8 cellular contexts compared by ENCODE assay signal in genomic region chr2:206274434-206275273, GRCh38. TPM values are rescaled to one million over a fixed set of nuclear protein-coding genes. Genes with fewer than 3 reads are reported as not detected.
DNase-seq lines count a peak whose midpoint lies in the region; ATAC-seq and TF ChIP-seq lines count a peak whose summit lies in the region.

TSS of gene ZDBF2 (plus strand) at chr2:206274663. CDS start at chr2:206281850, 7,187 bp downstream.

- peak within 1 kb of the TSS; percentile 57 for H3K4me3 ChIP-seq in epithelial cell of esophagus (ENCODE audit: low read length)

- peak within 1 kb of the TSS; percentile 83 for H3K4me3 Mint-ChIP-seq in activated CD8-positive, alpha-beta memory T cell treated with anti-CD3 and anti-CD28 coated beads, Interleukin-2, amount 10 ng/mL, durations not matched to agents 7 days and 5 days
- H3K4me3 Mint-ChIP-seq in stimulated activated naive B cell treated with anti-CD40 and anti-IgM and Interleukin-4, amounts not matched to agents 10 μg/mL and 1 μg/mL and 100 μg/mL, for 72 hours = peak within 1 kb of the TSS; percentile 93 to 94

- DNase-seq in NCI-H345 (lab: John Stamatoyannopoulos, UW) (peak; percentile 69), NCI-H345 treated with DMSO at 0.1 percent for 48 hours (lab: John Stamatoyannopoulos, UW; ENCODE audit: unreplicated experiment) (no peak), NCI-H2171 treated with DMSO at 0.1 percent for 48 hours (lab: John Stamatoyannopoulos, UW) (peak; percentile 55), epithelial cell of esophagus (ENCODE audit: low read depth) (peak; percentile 46), mucosa of gallbladder (ENCODE audit: low spot score) (peak; percentile 16)
- peak; percentile 62 for DNase-seq in activated CD8-positive, alpha-beta memory T cell treated with anti-CD3 and anti-CD28 coated beads, Interleukin-2, amount 10 ng/mL, durations not matched to agents 7 days and 5 days
- peak; percentile 53 for DNase-seq in stimulated activated naive B cell treated with anti-CD40 and anti-IgM and Interleukin-4, amounts not matched to agents 10 μg/mL and 1 μg/mL and 100 μg/mL, for 72 hours

- no peaks in the 10 kb centered on the region for H3K9me3 Mint-ChIP-seq in activated CD8-positive, alpha-beta memory T cell treated with anti-CD3 and anti-CD28 coated beads, Interleukin-2, amount 10 ng/mL, durations not matched to agents 7 days and 5 days (ENCODE audit: low read depth)
- peaks cover 0 to 1% of the 10 kb centered on the region in 2 donors for H3K9me3 Mint-ChIP-seq in stimulated activated naive B cell treated with anti-CD40 and anti-IgM and Interleukin-4, amounts not matched to agents 10 μg/mL and 1 μg/mL and 100 μg/mL, for 72 hours

- H3K4me1 Mint-ChIP-seq in activated CD8-positive, alpha-beta memory T cell treated with anti-CD3 and anti-CD28 coated beads, Interleukin-2, amount 10 ng/mL, durations not matched to agents 7 days and 5 days = peaks cover 19% of the 10 kb centered on the region
- peaks cover 3 to 16% of the 10 kb centered on the region in 2 donors for H3K4me1 Mint-ChIP-seq in stimulated activated naive B cell treated with anti-CD40 and anti-IgM and Interleukin-4, amounts not matched to agents 10 μg/mL and 1 μg/mL and 100 μg/mL, for 72 hours

- CTCF ChIA-PET in activated CD8-positive, alpha-beta memory T cell treated with anti-CD3 and anti-CD28 coated beads, Interleukin-2, amount 10 ng/mL, durations not matched to agents 7 days and 5 days (lab: Charles Lee) = interaction anchor here (0.7 kb wide), 1 partner anchor 15 kb away, joined by 3 read pairs; no protein-coding TSS in a partner anchor

- peak within 1 kb of the TSS; percentile 86 for H3K27ac Mint-ChIP-seq in activated CD8-positive, alpha-beta memory T cell treated with anti-CD3 and anti-CD28 coated beads, Interleukin-2, amount 10 ng/mL, durations not matched to agents 7 days and 5 days
- H3K27ac Mint-ChIP-seq in stimulated activated naive B cell treated with anti-CD40 and anti-IgM and Interleukin-4, amounts not matched to agents 10 μg/mL and 1 μg/mL and 100 μg/mL, for 72 hours = peak within 1 kb of the TSS; percentile 97

- H3K36me3 Mint-ChIP-seq in activated CD8-positive, alpha-beta memory T cell treated with anti-CD3 and anti-CD28 coated beads, Interleukin-2, amount 10 ng/mL, durations not matched to agents 7 days and 5 days = no peaks in the 10 kb centered on the region
- H3K36me3 Mint-ChIP-seq in stimulated activated naive B cell treated with anti-CD40 and anti-IgM and Interleukin-4, amounts not matched to agents 10 μg/mL and 1 μg/mL and 100 μg/mL, for 72 hours = peaks cover 0 to 1% of the 10 kb centered on the region in 2 donors

- TF ChIP-seq CTCF in epithelial cell of esophagus (IDR thresholded peaks at IDR 0.05; ENCODE audit: insufficient read depth, low read depth, low read length, missing control alignments) = no peak

- H3K27me3 Mint-ChIP-seq in activated CD8-positive, alpha-beta memory T cell treated with anti-CD3 and anti-CD28 coated beads, Interleukin-2, amount 10 ng/mL, durations not matched to agents 7 days and 5 days = peaks cover 58% of the 10 kb centered on the region
- peaks cover 26 to 29% of the 10 kb centered on the region in 2 donors for H3K27me3 Mint-ChIP-seq in stimulated activated naive B cell treated with anti-CD40 and anti-IgM and Interleukin-4, amounts not matched to agents 10 μg/mL and 1 μg/mL and 100 μg/mL, for 72 hours

- peak; percentile 91 for ATAC-seq in HG02642 (IDR thresholded peaks at IDR 0.05; ENCODE audit: poor library complexity, unreplicated experiment)
- peak; percentile 89 for ATAC-seq in activated CD8-positive, alpha-beta memory T cell treated with anti-CD3 and anti-CD28 coated beads, Interleukin-2, amount 10 ng/mL, durations not matched to agents 7 days and 5 days
- ATAC-seq in stimulated activated naive B cell treated with anti-CD40 and anti-IgM and Interleukin-4, amounts not matched to agents 10 μg/mL and 1 μg/mL and 100 μg/mL, for 72 hours (replicated peaks) = peak; percentile 83 to 88

RNA-seq across cellular contexts. Expression of gene ZDBF2, which starts in this region (rescaled TPM):
- total RNA-seq in activated CD8-positive, alpha-beta memory T cell treated with anti-CD3 and anti-CD28 coated beads, Interleukin-2, amount 10 ng/mL, durations not matched to agents 7 days and 5 days = 1 to 10 TPM; 6.9 to 9.4 TPM
- total RNA-seq in mucosa of gallbladder = 8.7 TPM
